In the genomic region with DNA sequence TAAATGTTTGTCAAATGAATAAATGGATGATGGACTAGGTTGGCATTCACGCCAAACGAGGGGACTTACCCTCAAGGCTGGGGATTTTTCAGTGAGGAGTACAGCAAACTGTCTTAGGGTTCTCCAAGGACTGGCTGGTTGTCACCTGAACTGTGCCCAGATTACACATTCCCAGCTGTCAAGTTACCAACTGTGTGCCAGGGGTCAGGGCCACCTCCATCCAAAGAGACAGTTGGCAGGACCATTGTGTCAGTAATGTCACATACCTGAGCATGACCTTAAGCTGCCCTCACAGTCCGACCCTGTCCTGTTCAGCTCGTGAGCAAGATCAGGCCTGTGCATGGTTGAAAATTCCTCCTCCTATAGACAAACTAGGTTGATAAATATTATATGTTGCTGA, we compare ENCODE assay signal across 17 cellular contexts.
A peak's percentile ranks its signal among the peaks of the same experiment; 100 is the strongest.
DNase-seq lines count a peak whose midpoint lies in the region; ATAC-seq, FAIRE-seq and TF ChIP-seq lines count a peak whose summit lies in the region.
"Had no signal": no experiment of that assay in that cellular context is flagged by ENCODE, and none has a peak within 500 bp of the region (broad histone marks: within the 10 kb centered on the region; RNA-seq: fewer than 3 reads in every experiment).

No MANE protein-coding gene starts in this region.

- H3K27me3 ChIP-seq in gastrocnemius medialis, result no peaks in the 10 kb centered on the region
- H3K27me3 ChIP-seq in transverse colon, result no peaks in the 10 kb centered on the region
- no peaks in the 10 kb centered on the region for H3K27me3 ChIP-seq in testis
- H3K27me3 ChIP-seq: BLaER1 treated with 17β-estradiol and CSF1 and Interleukin-3, amounts not matched to agents 10 nM and 100 nM had no signal

- H3K4me1 ChIP-seq in gastrocnemius medialis (peaks cover 0 to 11% of the 10 kb centered on the region in 2 donors), transverse colon (no peaks in the 10 kb centered on the region), testis (no peaks in the 10 kb centered on the region)
- H3K4me1 ChIP-seq: HAP-1 had no signal

- WGBS in transverse colon (ENCODE audit: low coverage in 1 of 2), 2 donors, result 83% methylated on average over 4 of the region's 4 CpGs; no CpG with 5 or more reads in 1 of the 2 donors
- WGBS in testis, 2 donors, result 92 to 96% methylated on average over 2 to 4 of the region's 4 CpGs

- FAIRE-seq in GM12892 (lab: Jason Lieb, UNC), result peak; percentile 46

- intact Hi-C loops in Right ventricle myocardium superior (cut with DNase I), result no loop called here
- intact Hi-C loops in cardiac septum (cut with DNase I), result no loop called here
- intact Hi-C loops in gastrocnemius medialis (cut with DNase I; ENCODE audit: low total_unique reads), result loop anchor here (5.0 kb wide), 1 partner anchor 51 kb away; no protein-coding TSS in a partner anchor
- intact Hi-C loops in transverse colon (cut with DNase I; ENCODE audit: low total_unique reads), result no loop called here
- intact Hi-C loops in testis (cut with DNase I; ENCODE audit: low total_unique reads), result no loop called here

- H3K27ac ChIP-seq in gastrocnemius medialis, result peak overlapping the region; percentile 65 to 84 (median 78)
- H3K27ac ChIP-seq in transverse colon, result no peak overlapping the region
- no peak overlapping the region for H3K27ac ChIP-seq in testis
- H3K27ac ChIP-seq: BLaER1 treated with 17β-estradiol and CSF1 and Interleukin-3, amounts not matched to agents 10 nM and 100 nM; GM23248 had no signal

- no peaks in the 10 kb centered on the region for H3K36me3 ChIP-seq in gastrocnemius medialis
- H3K36me3 ChIP-seq in transverse colon, result no peaks in the 10 kb centered on the region
- no peaks in the 10 kb centered on the region for H3K36me3 ChIP-seq in testis (ENCODE audit: low read depth, missing control alignments)
- H3K36me3 ChIP-seq: BLaER1 treated with 17β-estradiol and CSF1 and Interleukin-3, amounts not matched to agents 10 nM and 100 nM; HAP-1 had no signal

- in situ Hi-C loops in gastrocnemius medialis (cut with MboI; ENCODE audit: low sequenced_read_pairs in 4 of 4) (no loop called here), transverse colon (cut with MboI; ENCODE audit: low pct_ligation_motif_present in 1 of 4, low pct_unique_long_range_greater_than_20kb in 1 of 4, low sequenced_read_pairs in 3 of 4) (no loop called here)

- no peak overlapping the region for H3K4me3 ChIP-seq in gastrocnemius medialis
- H3K4me3 ChIP-seq in transverse colon, result no peak overlapping the region
- no peak overlapping the region for H3K4me3 ChIP-seq in testis
- H3K4me3 ChIP-seq: BLaER1 treated with 17β-estradiol and CSF1 and Interleukin-3, amounts not matched to agents 10 nM and 100 nM; GM23248; HAP-1 had no signal

- H3K9me3 ChIP-seq in gastrocnemius medialis, result no peaks in the 10 kb centered on the region
- H3K9me3 ChIP-seq in transverse colon, result no peaks in the 10 kb centered on the region
- H3K9me3 ChIP-seq in testis, result no peaks in the 10 kb centered on the region
- H3K9me3 ChIP-seq: HAP-1 had no signal

- TF ChIP-seq EP300 in transverse colon (IDR thresholded peaks at IDR 0.05; ENCODE audit: low read depth), result no peak

- ATAC-seq in Right ventricle myocardium superior (ENCODE audit: poor library complexity) (peak; percentile 70), left lobe of liver (peak; percentile 87), gastrocnemius medialis (peak; percentile 48 to 74)
- ATAC-seq: CD8-positive, alpha-beta T cell had no signal

- TF ChIP-seq CTCF in gastrocnemius medialis (IDR thresholded peaks at IDR 0.05 in 4 of 5, conservative IDR thresholded peaks at IDR 0.05 in 1 of 5), result no peak
- no peak for TF ChIP-seq CTCF in transverse colon (IDR thresholded peaks at IDR 0.05)
- TF ChIP-seq CTCF in testis (IDR thresholded peaks at IDR 0.05), result no peak

- TF ChIP-seq POLR2A in GM12892 (IDR thresholded peaks at IDR 0.05; ENCODE audit: low read depth, low read length) (no peak), gastrocnemius medialis (IDR thresholded peaks at IDR 0.05) (no peak), transverse colon (IDR thresholded peaks at IDR 0.05) (no peak), testis (IDR thresholded peaks at IDR 0.05) (no peak)

- DNase-seq in Right ventricle myocardium superior (no peak), cardiac septum (ENCODE audit: low spot score) (no peak), GM12892 (ENCODE audit: insufficient read length) (no peak), left lobe of liver (ENCODE audit: low spot score) (peak; percentile 65), gastrocnemius medialis (peak in 1 of 2 donors; percentile 46), transverse colon (no peak), testis (no peak)
- DNase-seq in activated CD4-positive, alpha-beta T cell treated with anti-CD3 and anti-CD28 coated beads, Interleukin-2, amount 50 U/mL, for 4 hours, result no peak
- DNase-seq: 8988T; Calu3; CD8-positive, alpha-beta T cell; DMS79 treated with DMSO at 0.1 percent for 48 hours; GF-D8; GM23248; IMR-90 had no signal

Comparison
In these comparisons a context has a peak if more than half of its experiments do, and no peak if none do; other contexts are left out.
1. H3K27ac ChIP-seq: peak in gastrocnemius medialis (4 of 4); none in transverse colon (0 of 4) and testis (0 of 2).
2. Peak in every context shown above with its lines, with median percentiles within 50 percentile points of each other: ATAC-seq.